In genomic region chr22:37021710-37022482, GRCh38 we compare ENCODE assay signal across 8 cellular contexts. TPM values are rescaled to one million over a fixed set of nuclear protein-coding genes. Genes with fewer than 3 reads are reported as not detected.
DNase-seq lines count a peak whose midpoint lies in the region; ATAC-seq and TF ChIP-seq lines count a peak whose summit lies in the region.

No MANE protein-coding gene starts in this region.

- no peak overlapping the region for H3K4me2 ChIP-seq in osteoblast (ENCODE audit: insufficient read depth, low read length)

- no peaks in the 10 kb centered on the region for H3K9me3 Mint-ChIP-seq in activated CD8-positive, alpha-beta memory T cell treated with anti-CD3 and anti-CD28 coated beads, Interleukin-2, amount 10 ng/mL, durations not matched to agents 7 days and 5 days (ENCODE audit: low read depth)

- H3K4me3 Mint-ChIP-seq in activated CD8-positive, alpha-beta memory T cell treated with anti-CD3 and anti-CD28 coated beads, Interleukin-2, amount 10 ng/mL, durations not matched to agents 7 days and 5 days, result peak overlapping the region; percentile 20

- H3K36me3 Mint-ChIP-seq in activated CD8-positive, alpha-beta memory T cell treated with anti-CD3 and anti-CD28 coated beads, Interleukin-2, amount 10 ng/mL, durations not matched to agents 7 days and 5 days, result peaks cover 4% of the 10 kb centered on the region

- H4K20me1 ChIP-seq in osteoblast (ENCODE audit: insufficient read depth, low read length), result peaks cover 33% of the 10 kb centered on the region

- peaks cover 22% of the 10 kb centered on the region for H3K4me1 Mint-ChIP-seq in activated CD8-positive, alpha-beta memory T cell treated with anti-CD3 and anti-CD28 coated beads, Interleukin-2, amount 10 ng/mL, durations not matched to agents 7 days and 5 days

- peaks cover 12% of the 10 kb centered on the region for H3K4me1 ChIP-seq in osteoblast (ENCODE audit: insufficient read depth, low read length)

- peak; percentile 86 for TF ChIP-seq CTCF in osteoblast (IDR thresholded peaks at IDR 0.05; ENCODE audit: extremely low read depth, low read depth, low read length)

- no peaks in the 10 kb centered on the region for H3K27me3 ChIP-seq in osteoblast (ENCODE audit: insufficient read depth, low read length)

- no peak overlapping the region for H3K27ac ChIP-seq in osteoblast (ENCODE audit: low read depth, low read length)

- H3K4me3 ChIP-seq in osteoblast (ENCODE audit: insufficient read depth, low read length), result no peak overlapping the region

- DNase-seq in COLO668 (lab: John Stamatoyannopoulos, UW; ENCODE audit: unreplicated experiment) (peak; percentile 54), M059J (ENCODE audit: low read depth) (peak; percentile 28), erythroblast (lab: John Stamatoyannopoulos, UW) (peak; percentile 81 to 87), osteoblast (ENCODE audit: insufficient read length, low spot score, missing footprints) (peak; percentile 95), NCI-H2107 treated with DMSO at 0.1 percent for 48 hours (lab: John Stamatoyannopoulos, UW; ENCODE audit: unreplicated experiment) (no peak), cerebellar nuclear complex (lab: John Stamatoyannopoulos, UW) (no peak)
- DNase-seq in activated CD8-positive, alpha-beta memory T cell treated with anti-CD3 and anti-CD28 coated beads, Interleukin-2, amount 10 ng/mL, durations not matched to agents 7 days and 5 days, result peak; percentile 72

- no peaks in the 10 kb centered on the region for H3K9me3 ChIP-seq in osteoblast (ENCODE audit: low read depth, low read length)

- no peak for TF ChIP-seq POLR2A in erythroblast (IDR thresholded peaks at IDR 0.05; ENCODE audit: low read length)

- H3K27ac Mint-ChIP-seq in activated CD8-positive, alpha-beta memory T cell treated with anti-CD3 and anti-CD28 coated beads, Interleukin-2, amount 10 ng/mL, durations not matched to agents 7 days and 5 days, result peak overlapping the region; percentile 63

- no peak overlapping the region for H2AFZ ChIP-seq in osteoblast (ENCODE audit: low read length)

- peaks cover 11% of the 10 kb centered on the region for H3K79me2 ChIP-seq in osteoblast (ENCODE audit: insufficient read depth, low read length)

- peaks cover 25% of the 10 kb centered on the region for H3K36me3 ChIP-seq in osteoblast (ENCODE audit: insufficient read depth, low read length)

- ATAC-seq in activated CD8-positive, alpha-beta memory T cell treated with anti-CD3 and anti-CD28 coated beads, Interleukin-2, amount 10 ng/mL, durations not matched to agents 7 days and 5 days, result peak; percentile 29
- no peak for ATAC-seq in HG02973 (IDR thresholded peaks at IDR 0.05; ENCODE audit: unreplicated experiment)

- no peaks in the 10 kb centered on the region for H3K27me3 Mint-ChIP-seq in activated CD8-positive, alpha-beta memory T cell treated with anti-CD3 and anti-CD28 coated beads, Interleukin-2, amount 10 ng/mL, durations not matched to agents 7 days and 5 days

- CTCF ChIA-PET in activated CD8-positive, alpha-beta memory T cell treated with anti-CD3 and anti-CD28 coated beads, Interleukin-2, amount 10 ng/mL, durations not matched to agents 7 days and 5 days (lab: Charles Lee), result interaction anchor here (0.6 to 7.7 kb wide), 14 partner anchors 9 to 330 kb away, joined by 3 to 48 read pairs (median 3); a partner anchor contains a TSS

RNA-seq across cellular contexts. Expression of gene MPST, which starts 2.4 kb away (rescaled TPM):
- total RNA-seq in M059J (2014; rRNA removed; shearing (Covaris generic)), result 40.0 and 53.0 TPM in 2 replicates
- total RNA-seq in activated CD8-positive, alpha-beta memory T cell treated with anti-CD3 and anti-CD28 coated beads, Interleukin-2, amount 10 ng/mL, durations not matched to agents 7 days and 5 days, result 10 to 100 TPM; 42.3 to 61.0 TPM
- 82.5 and 91.6 TPM in 2 replicates for total RNA-seq in osteoblast

RNA-seq across cellular contexts. Expression of gene TST, which starts 2.6 kb away (rescaled TPM):
- 17.1 and 24.0 TPM in 2 replicates for total RNA-seq in M059J (2014; rRNA removed; shearing (Covaris generic))
- 10 to 100 TPM; 11.2 to 29.3 TPM for total RNA-seq in activated CD8-positive, alpha-beta memory T cell treated with anti-CD3 and anti-CD28 coated beads, Interleukin-2, amount 10 ng/mL, durations not matched to agents 7 days and 5 days
- 53.6 and 63.3 TPM in 2 replicates for total RNA-seq in osteoblast

RNA-seq across cellular contexts. Expression of gene KCTD17, which starts 29.6 kb away (rescaled TPM):
- total RNA-seq in M059J (2014; rRNA removed; shearing (Covaris generic)), result 6.8 and 13.1 TPM in 2 replicates
- total RNA-seq in activated CD8-positive, alpha-beta memory T cell treated with anti-CD3 and anti-CD28 coated beads, Interleukin-2, amount 10 ng/mL, durations not matched to agents 7 days and 5 days, result 10 to 100 TPM; 47.7 to 53.4 TPM
- 22.7 and 25.0 TPM in 2 replicates for total RNA-seq in osteoblast

Comparison
In these comparisons a context has a peak if more than half of its experiments do, and no peak if none do; other contexts are left out.
1. DNase-seq: peak in COLO668 (single experiment), M059J (single experiment), activated CD8-positive, alpha-beta memory T cell treated with anti-CD3 and anti-CD28 coated beads, Interleukin-2, amount 10 ng/mL, durations not matched to agents 7 days and 5 days (single experiment), erythroblast (2 of 2) and osteoblast (single experiment); none in NCI-H2107 treated with DMSO at 0.1 percent for 48 hours (single experiment) and cerebellar nuclear complex (0 of 2).